Comparison of ENCODE assay signal across 8 cellular contexts in the genomic region with DNA sequence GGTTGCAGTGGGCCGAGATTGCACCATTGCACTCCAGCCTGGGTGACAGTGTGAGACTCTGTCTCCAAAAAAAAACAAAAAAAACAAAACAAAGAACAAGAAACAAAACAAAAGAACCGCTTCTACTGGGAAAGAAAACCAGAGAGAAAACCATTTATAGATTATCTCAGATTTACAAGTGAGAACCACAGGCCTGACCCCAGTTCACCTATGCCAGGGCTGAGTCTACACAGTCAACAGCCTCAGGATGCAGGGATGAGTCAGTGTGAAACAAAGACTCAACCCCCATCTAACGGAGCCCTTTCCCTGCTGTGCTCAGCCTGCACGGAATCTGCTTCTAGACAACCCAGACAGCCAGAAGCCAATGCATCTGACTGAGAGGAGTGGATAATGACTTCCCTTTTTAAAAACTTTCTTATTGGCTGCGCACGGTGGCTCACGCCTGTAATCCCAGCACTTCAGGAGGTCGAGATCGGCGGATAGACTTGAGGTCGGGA. TPM values are rescaled to one million over a fixed set of nuclear protein-coding genes. Genes with fewer than 3 reads are reported as not detected.
A peak's percentile ranks its signal among the peaks of the same experiment; 100 is the strongest.
DNase-seq lines count a peak whose midpoint lies in the region; ATAC-seq, FAIRE-seq and TF ChIP-seq lines count a peak whose summit lies in the region.

No MANE protein-coding gene starts in this region.

- H3K27ac Mint-ChIP-seq in CD8-positive, alpha-beta memory T cell, result peak overlapping the region; percentile 83 to 94 (median 90)

- no peaks in the 10 kb centered on the region for H3K9me3 ChIP-seq in CD8-positive, alpha-beta memory T cell (ENCODE audit: low read length)

- FAIRE-seq in HTR-8/SVneo (lab: Jason Lieb, UNC), result peak; percentile 60

- no peaks in the 10 kb centered on the region for H3K27me3 Mint-ChIP-seq in CD8-positive, alpha-beta memory T cell

- H3K9me3 Mint-ChIP-seq in CD8-positive, alpha-beta memory T cell, result no peaks in the 10 kb centered on the region

- TF ChIP-seq CTCF in fibroblast of villous mesenchyme (IDR thresholded peaks at IDR 0.05; ENCODE audit: insufficient read depth, low read depth, low read length), result no peak

- H3K36me3 ChIP-seq in CD8-positive, alpha-beta memory T cell (ENCODE audit: insufficient read depth, low read length), result no peaks in the 10 kb centered on the region

- CTCF ChIA-PET in CD8-positive, alpha-beta memory T cell (lab: Charles Lee), result no interaction called here

- H3K27me3 ChIP-seq in CD8-positive, alpha-beta memory T cell (ENCODE audit: insufficient read depth, low read length, poor library complexity, severe bottlenecking), result no peaks in the 10 kb centered on the region

- H3K4me3 ChIP-seq in CD8-positive, alpha-beta memory T cell (ENCODE audit: low read length), result no peak overlapping the region
- no peak overlapping the region for H3K4me3 ChIP-seq in fibroblast of villous mesenchyme (ENCODE audit: low read depth, low read length)

- H3K4me1 ChIP-seq in CD8-positive, alpha-beta memory T cell (ENCODE audit: insufficient read depth, low read length), result peaks cover 19% of the 10 kb centered on the region

- POLR2A ChIA-PET in CD8-positive, alpha-beta memory T cell (lab: Charles Lee), result interaction anchor here (1.0 kb wide), 1 partner anchor 47 kb away, joined by 3 read pairs; no protein-coding TSS in a partner anchor

- peak; percentile 93 for ATAC-seq in GM21529 (IDR thresholded peaks at IDR 0.05; ENCODE audit: unreplicated experiment)
- ATAC-seq in Right ventricle myocardium superior (ENCODE audit: poor library complexity), result no peak

- no peak overlapping the region for H3K27ac ChIP-seq in CD8-positive, alpha-beta memory T cell (ENCODE audit: low read depth, low read length)

- no peaks in the 10 kb centered on the region for H3K36me3 Mint-ChIP-seq in CD8-positive, alpha-beta memory T cell

- peak in 4 of 5 donors; percentile 53 to 82 (median 60) for DNase-seq in CD8-positive, alpha-beta memory T cell
- DNase-seq in HTR-8/SVneo (ENCODE audit: insufficient read length, low spot score) (peak; percentile 90), fibroblast of villous mesenchyme (ENCODE audit: low read depth) (peak; percentile 96), Right ventricle myocardium superior (no peak), pons (ENCODE audit: low spot score) (no peak)
- peak; percentile 70 for DNase-seq in activated CD8-positive, alpha-beta memory T cell treated with anti-CD3 and anti-CD28 coated beads for 24 hours
- peak; percentile 50 to 55 for DNase-seq in stimulated activated CD8-positive, alpha-beta memory T cell treated with anti-CD3 and anti-CD28 coated beads, Interleukin-7, amount 100 ng/mL, for 4 hours (ENCODE audit: low read depth in 2 of 2)

- peak overlapping the region; percentile 40 to 78 (median 73) for H3K4me3 Mint-ChIP-seq in CD8-positive, alpha-beta memory T cell

- intact Hi-C loops in Right ventricle myocardium superior (cut with DNase I), result no loop called here

- H3K4me1 Mint-ChIP-seq in CD8-positive, alpha-beta memory T cell, result peaks cover 32 to 49% (median 34%) of the 10 kb centered on the region in 3 donors

RNA-seq across cellular contexts. Expression of gene YWHAQ, which starts 25.5 kb away (rescaled TPM):
- total RNA-seq in CD8-positive, alpha-beta memory T cell, result 100 to 1,000 TPM; 560 to 565 TPM
- polyA plus RNA-seq in CD8-positive, alpha-beta memory T cell, result 358 TPM
- total RNA-seq in fibroblast of villous mesenchyme (260 and 283 TPM in 2 replicates), Right ventricle myocardium superior (102 TPM)

Comparison
In these comparisons a context has a peak if more than half of its experiments do, and no peak if none do; other contexts are left out.
1. DNase-seq: peak in CD8-positive, alpha-beta memory T cell (4 of 5), HTR-8/SVneo (single experiment), activated CD8-positive, alpha-beta memory T cell treated with anti-CD3 and anti-CD28 coated beads for 24 hours (single experiment), fibroblast of villous mesenchyme (single experiment) and stimulated activated CD8-positive, alpha-beta memory T cell treated with anti-CD3 and anti-CD28 coated beads, Interleukin-7, amount 100 ng/mL, for 4 hours (2 of 2); none in Right ventricle myocardium superior (single experiment) and pons (single experiment).